Comparison of ENCODE assay signal across 15 cellular contexts in the genomic region with DNA sequence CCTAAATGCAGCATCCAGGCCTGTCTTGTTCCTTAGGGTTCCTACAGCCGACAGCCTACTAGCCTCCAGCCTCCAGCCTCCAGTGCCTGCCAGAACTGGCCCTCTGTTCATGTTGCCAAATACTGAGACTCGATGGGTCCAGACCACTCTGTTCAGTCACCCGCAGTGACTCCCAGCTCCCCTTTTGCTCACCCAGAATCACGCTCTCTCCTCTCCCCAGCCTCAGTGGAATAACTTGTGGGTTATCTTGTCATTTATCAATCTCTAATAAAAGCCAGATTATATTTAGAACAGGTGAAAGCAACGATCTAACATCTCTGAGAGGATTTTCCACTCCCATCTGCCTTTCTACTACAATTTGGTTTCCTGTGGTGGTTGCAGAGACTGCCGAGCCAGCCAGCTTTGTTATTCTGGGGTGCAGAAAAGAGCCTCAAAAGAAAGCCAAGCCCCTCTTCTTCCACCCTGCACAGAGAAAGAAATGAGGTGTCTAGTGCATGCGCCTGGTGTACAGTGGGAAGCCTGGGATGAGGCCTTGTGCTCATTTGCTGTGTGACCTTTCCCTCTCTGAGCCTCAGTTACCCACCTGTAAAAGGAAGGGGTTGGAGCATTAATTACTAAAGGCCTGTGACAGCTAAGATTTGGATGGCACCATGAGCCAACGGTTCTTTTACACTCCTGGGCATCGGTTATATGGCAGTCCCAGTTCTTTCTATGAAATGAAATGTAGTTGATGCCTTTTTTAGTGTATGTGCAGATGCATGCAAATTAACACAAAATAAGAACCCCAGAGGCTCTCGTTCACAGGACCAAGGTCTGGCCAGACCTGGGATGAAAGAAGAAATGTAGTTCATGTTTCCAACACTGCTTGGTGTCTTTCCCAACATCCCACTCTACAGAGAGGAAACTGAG. TPM values are rescaled to one million over a fixed set of nuclear protein-coding genes. Genes with fewer than 3 reads are reported as not detected.
DNase-seq lines count a peak whose midpoint lies in the region; TF ChIP-seq lines count a peak whose summit lies in the region.
"Had no signal": no experiment of that assay in that cellular context is flagged by ENCODE, and none has a peak within 500 bp of the region (broad histone marks: within the 10 kb centered on the region; RNA-seq: fewer than 3 reads in every experiment).

No MANE protein-coding gene starts in this region.

- TF ChIP-seq CTCF in Loucy (conservative IDR thresholded peaks at IDR 0.05; ENCODE audit: low read length) (no peak), spleen (IDR thresholded peaks at IDR 0.05 in 8 of 11, conservative IDR thresholded peaks at IDR 0.05 in 3 of 11) (no peak)

- H3K27ac Mint-ChIP-seq in activated naive CD8-positive, alpha-beta T cell treated with anti-CD3 and anti-CD28 coated beads for 36 hours, result peak overlapping the region; percentile 93

- 45 to 66% (median 62%) methylated on average over 10 of the region's 10 CpGs for WGBS in spleen, 5 donors

- H2AFZ ChIP-seq in Loucy (ENCODE audit: low read length), result peak overlapping the region; percentile 71; the same call in 1 of the 2 replicates

- H3K4me1 ChIP-seq in Loucy (ENCODE audit: insufficient read depth, low read length, poor library complexity, severe bottlenecking), result peaks cover 53% of the 10 kb centered on the region
- H3K4me1 ChIP-seq in spleen, result peaks cover 18 to 66% (median 49%) of the 10 kb centered on the region in 6 donors
- H3K4me1 ChIP-seq: ascending aorta, esophagus muscularis mucosa had no signal

- peak overlapping the region; percentile 6 for H3K4me3 ChIP-seq in Loucy (ENCODE audit: low read length, poor library complexity, severe bottlenecking)
- H3K4me3 ChIP-seq in spleen, result no peak overlapping the region
- H3K4me3 ChIP-seq: ascending aorta, esophagus muscularis mucosa had no signal

- peak overlapping the region; percentile 69 for H3K4me3 Mint-ChIP-seq in activated naive CD8-positive, alpha-beta T cell treated with anti-CD3 and anti-CD28 coated beads for 36 hours

- H4K20me1 ChIP-seq in Loucy (ENCODE audit: insufficient read depth, low read length, poor library complexity, severe bottlenecking), result no peaks in the 10 kb centered on the region

- H3K27me3 ChIP-seq in Loucy (ENCODE audit: insufficient read depth, low read length, poor library complexity, severe bottlenecking), result no peaks in the 10 kb centered on the region
- H3K27me3 ChIP-seq in spleen (replicated peaks in 1 of 7), result no peaks in the 10 kb centered on the region
- H3K27me3 ChIP-seq: ascending aorta, esophagus muscularis mucosa had no signal

- peak overlapping the region; percentile 44 for H3K9ac ChIP-seq in Loucy (ENCODE audit: low read depth, low read length, poor library complexity, severe bottlenecking)

- peak overlapping the region; percentile 58 for H3K4me2 ChIP-seq in Loucy (ENCODE audit: low read depth, low read length, poor library complexity, severe bottlenecking)

- no peak for TF ChIP-seq POLR2A in spleen (IDR thresholded peaks at IDR 0.05)

- H3K9me2 ChIP-seq in Loucy (replicated peaks; ENCODE audit: low read depth, low read length), result no peaks in the 10 kb centered on the region

- intact Hi-C loops in spleen (cut with DNase I; ENCODE audit: low total_unique reads), result no loop called here

- H3K36me3 ChIP-seq in Loucy (ENCODE audit: insufficient read depth, low read length), result no peaks in the 10 kb centered on the region
- H3K36me3 ChIP-seq in spleen, result no peaks in the 10 kb centered on the region
- H3K36me3 ChIP-seq: ascending aorta, esophagus muscularis mucosa had no signal

- no peaks in the 10 kb centered on the region for H3K36me3 Mint-ChIP-seq in activated naive CD8-positive, alpha-beta T cell treated with anti-CD3 and anti-CD28 coated beads for 36 hours

- no peaks in the 10 kb centered on the region for H3K27me3 Mint-ChIP-seq in activated naive CD8-positive, alpha-beta T cell treated with anti-CD3 and anti-CD28 coated beads for 36 hours

- no peaks in the 10 kb centered on the region for H3K9me3 ChIP-seq in Loucy (ENCODE audit: insufficient read depth, low read depth, low read length)
- no peaks in the 10 kb centered on the region for H3K9me3 ChIP-seq in spleen
- H3K9me3 ChIP-seq: ascending aorta, esophagus muscularis mucosa had no signal

- DNase-seq in activated CD4-positive, alpha-beta T cell treated with anti-CD3 and anti-CD28 coated beads, Interleukin-2, amount 50 U/mL, for 1 hour, result peak; percentile 48
- DNase-seq in activated CD4-positive, alpha-beta T cell treated with anti-CD3 and anti-CD28 coated beads, Interleukin-2, amount 50 U/mL, for 4 hours, result no peak
- DNase-seq in activated naive CD8-positive, alpha-beta T cell treated with anti-CD3 and anti-CD28 coated beads for 36 hours, result no peak
- DNase-seq in spleen (no peak), NCI-H748 (lab: John Stamatoyannopoulos, UW; ENCODE audit: unreplicated experiment) (no peak), SKM-1 (lab: John Stamatoyannopoulos, UW; ENCODE audit: unreplicated experiment) (no peak), NOMO-1 (lab: John Stamatoyannopoulos, UW; ENCODE audit: unreplicated experiment in 2 of 2) (no peak)
- DNase-seq: cortex of kidney, KBM-7, left colon, NCI-H146, NCI-H446 had no signal

- no peaks in the 10 kb centered on the region for H3K9me3 Mint-ChIP-seq in activated naive CD8-positive, alpha-beta T cell treated with anti-CD3 and anti-CD28 coated beads for 36 hours

- H3K4me1 Mint-ChIP-seq in activated naive CD8-positive, alpha-beta T cell treated with anti-CD3 and anti-CD28 coated beads for 36 hours, result peaks cover 73% of the 10 kb centered on the region

- H3K27ac ChIP-seq in spleen, result peak overlapping the region; percentile 35 to 75 (median 52)
- H3K27ac ChIP-seq: ascending aorta, esophagus muscularis mucosa had no signal

- no peaks in the 10 kb centered on the region for H3K79me2 ChIP-seq in Loucy (ENCODE audit: insufficient read depth, low read length)

- no peaks in the 10 kb centered on the region for H3F3A ChIP-seq in Loucy (ENCODE audit: low read depth)

RNA-seq across cellular contexts. Expression of a gene that starts 42.9 kb away (rescaled TPM):
- 10 to 100 TPM; 59.1 to 59.5 TPM for total RNA-seq in activated naive CD8-positive, alpha-beta T cell treated with anti-CD3 and anti-CD28 coated beads for 36 hours
- 100 to 1,000 TPM in 1 of 7 donors, 10 to 100 TPM in 6; 49.5 to 122 (median 65.4) TPM for total RNA-seq in spleen
- 100 to 1,000 TPM in 2 of 3 donors, 10 to 100 TPM in 1; 59.8 to 118 (median 109) TPM for polyA plus RNA-seq in spleen
